Comparison of ENCODE assay signal across 8 cellular contexts in the genomic region with DNA sequence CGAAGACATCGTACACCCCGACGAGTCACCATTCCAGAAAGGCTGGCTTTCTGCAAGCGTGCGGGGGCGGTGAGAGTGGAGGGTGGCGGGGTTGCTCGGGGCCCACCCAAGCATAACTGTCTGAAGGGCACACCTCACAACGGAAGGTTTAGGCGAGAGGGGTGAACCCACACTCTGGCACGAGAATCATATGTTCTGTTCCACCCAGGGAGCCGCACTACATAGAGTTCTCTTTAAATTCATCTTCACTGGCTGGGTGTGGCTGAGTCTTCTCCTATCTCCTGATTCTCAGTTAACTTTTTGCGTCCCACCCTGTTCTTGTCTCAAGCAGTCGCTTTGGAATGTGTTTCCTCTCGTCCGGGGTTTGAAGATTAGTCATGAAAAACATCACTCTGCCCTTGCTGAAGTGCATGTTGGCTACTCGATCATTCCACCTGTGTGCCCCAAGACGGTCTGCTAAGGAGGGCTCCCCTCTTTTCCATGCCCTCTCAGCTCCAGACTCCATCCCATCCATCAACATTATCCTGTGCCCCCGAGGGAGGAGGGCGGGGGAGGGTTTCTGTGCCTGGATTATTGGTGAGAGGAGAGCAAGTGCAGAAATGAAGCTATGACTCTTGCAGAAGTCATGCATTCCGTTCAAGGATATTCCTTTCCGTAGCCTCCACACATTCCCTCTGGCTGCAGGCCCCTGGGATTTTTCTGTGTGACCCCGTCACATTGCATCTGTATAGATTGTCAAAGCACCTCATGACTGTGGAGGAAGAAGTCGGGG. TPM values are rescaled to one million over a fixed set of nuclear protein-coding genes. Genes with fewer than 3 reads are reported as not detected.
DNase-seq lines count a peak whose midpoint lies in the region; ATAC-seq, FAIRE-seq and TF ChIP-seq lines count a peak whose summit lies in the region.

No MANE protein-coding gene starts in this region.

- H3K27me3 ChIP-seq in ascending aorta: no peaks in the 10 kb centered on the region

- FAIRE-seq in RCC 7860 (lab: Jason Lieb, UNC): no peak

- peak overlapping the region; percentile 12 to 43 for H3K4me3 Mint-ChIP-seq in stimulated activated naive CD8-positive, alpha-beta T cell treated with anti-CD3 and anti-CD28 coated beads, Interleukin-15, amount 100 ng/mL, for 72 hours
- no peak overlapping the region for H3K4me3 Mint-ChIP-seq in activated CD4-positive, alpha-beta memory T cell treated with anti-CD3 and anti-CD28 coated beads, Interleukin-2, amount 10 ng/mL, durations not matched to agents 7 days and 5 days

- POLR2A ChIA-PET in activated CD4-positive, alpha-beta memory T cell treated with anti-CD3 and anti-CD28 coated beads, Interleukin-2, amount 10 ng/mL, durations not matched to agents 7 days and 5 days (lab: Charles Lee): interaction anchor here (1.3 to 3.6 kb wide), 5 partner anchors 77 to 166 kb away, joined by 3 to 30 read pairs (median 7); no protein-coding TSS in a partner anchor

- peaks cover 0 to 23% of the 10 kb centered on the region in 2 donors for H3K4me1 ChIP-seq in ascending aorta

- peak overlapping the region; percentile 34 to 62 for H3K4me3 ChIP-seq in ascending aorta

- H3K27ac Mint-ChIP-seq in stimulated activated naive CD8-positive, alpha-beta T cell treated with anti-CD3 and anti-CD28 coated beads, Interleukin-15, amount 100 ng/mL, for 72 hours: peak overlapping the region in 1 of 2 donors; percentile 73
- no peak overlapping the region for H3K27ac Mint-ChIP-seq in activated CD4-positive, alpha-beta memory T cell treated with anti-CD3 and anti-CD28 coated beads, Interleukin-2, amount 10 ng/mL, durations not matched to agents 7 days and 5 days

- TF ChIP-seq CTCF in ascending aorta (IDR thresholded peaks at IDR 0.05): no peak

- no peaks in the 10 kb centered on the region for H3K36me3 Mint-ChIP-seq in activated CD4-positive, alpha-beta memory T cell treated with anti-CD3 and anti-CD28 coated beads, Interleukin-2, amount 10 ng/mL, durations not matched to agents 7 days and 5 days (ENCODE audit: low read depth)

- H3K9me3 ChIP-seq in ascending aorta: no peaks in the 10 kb centered on the region

- CTCF ChIA-PET in activated CD4-positive, alpha-beta memory T cell treated with anti-CD3 and anti-CD28 coated beads, Interleukin-2, amount 10 ng/mL, durations not matched to agents 7 days and 5 days (lab: Charles Lee): interaction anchor here (0.6 to 9.9 kb wide), 10 partner anchors 33 to 253 kb away, joined by 3 to 243 read pairs (median 8); no protein-coding TSS in a partner anchor

- H3K9me3 Mint-ChIP-seq in stimulated activated naive CD8-positive, alpha-beta T cell treated with anti-CD3 and anti-CD28 coated beads, Interleukin-15, amount 100 ng/mL, for 72 hours: no peaks in the 10 kb centered on the region
- no peaks in the 10 kb centered on the region for H3K9me3 Mint-ChIP-seq in activated CD4-positive, alpha-beta memory T cell treated with anti-CD3 and anti-CD28 coated beads, Interleukin-2, amount 10 ng/mL, durations not matched to agents 7 days and 5 days

- peaks cover 32% of the 10 kb centered on the region for H3K27me3 Mint-ChIP-seq in stimulated activated naive CD8-positive, alpha-beta T cell treated with anti-CD3 and anti-CD28 coated beads, Interleukin-15, amount 100 ng/mL, for 72 hours
- H3K27me3 Mint-ChIP-seq in activated CD4-positive, alpha-beta memory T cell treated with anti-CD3 and anti-CD28 coated beads, Interleukin-2, amount 10 ng/mL, durations not matched to agents 7 days and 5 days: peaks cover 38% of the 10 kb centered on the region

- H3K36me3 ChIP-seq in ascending aorta: no peaks in the 10 kb centered on the region

- DNase-seq in HUDEP-2 (lab: John Stamatoyannopoulos, UW; ENCODE audit: unreplicated experiment in 76 of 76) (peak in 75 of 76 experiments; percentile 32 to 97 (median 85)), ascending aorta (ENCODE audit: low spot score in 2 of 2) (no peak), iris pigment epithelial cell (ENCODE audit: low read depth) (peak; percentile 68), RCC 7860 (ENCODE audit: low spot score) (no peak), NCI-H526 (lab: John Stamatoyannopoulos, UW) (no peak)
- no peak for DNase-seq in stimulated activated naive CD8-positive, alpha-beta T cell treated with anti-CD3 and anti-CD28 coated beads, Interleukin-15, amount 100 ng/mL, for 72 hours
- DNase-seq in activated CD4-positive, alpha-beta memory T cell treated with anti-CD3 and anti-CD28 coated beads, Interleukin-2, amount 10 ng/mL, durations not matched to agents 7 days and 5 days: no peak

- H3K27ac ChIP-seq in ascending aorta: peak overlapping the region; percentile 92

- intact Hi-C loops in ascending aorta (cut with DNase I): no loop called here

- peaks cover 20% of the 10 kb centered on the region for H3K4me1 Mint-ChIP-seq in stimulated activated naive CD8-positive, alpha-beta T cell treated with anti-CD3 and anti-CD28 coated beads, Interleukin-15, amount 100 ng/mL, for 72 hours
- H3K4me1 Mint-ChIP-seq in activated CD4-positive, alpha-beta memory T cell treated with anti-CD3 and anti-CD28 coated beads, Interleukin-2, amount 10 ng/mL, durations not matched to agents 7 days and 5 days: peaks cover 9% of the 10 kb centered on the region

- ATAC-seq in stimulated activated naive CD8-positive, alpha-beta T cell treated with anti-CD3 and anti-CD28 coated beads, Interleukin-15, amount 100 ng/mL, for 72 hours: peak; percentile 6
- no peak for ATAC-seq in HG02852 (IDR thresholded peaks at IDR 0.05; ENCODE audit: unreplicated experiment)

RNA-seq across cellular contexts. Expression of a gene that starts 53.5 kb away (rescaled TPM):
- total RNA-seq in ascending aorta: 142 TPM
- under 1 TPM; 0.03 to 0.05 TPM for total RNA-seq in activated CD4-positive, alpha-beta memory T cell treated with anti-CD3 and anti-CD28 coated beads, Interleukin-2, amount 10 ng/mL, durations not matched to agents 7 days and 5 days

Comparison
In these comparisons a context has a peak if more than half of its experiments do, and no peak if none do; other contexts are left out.
1. DNase-seq: peak in HUDEP-2 (75 of 76) and iris pigment epithelial cell (single experiment); none in ascending aorta (0 of 2), stimulated activated naive CD8-positive, alpha-beta T cell treated with anti-CD3 and anti-CD28 coated beads, Interleukin-15, amount 100 ng/mL, for 72 hours (0 of 2), RCC 7860 (single experiment), NCI-H526 (0 of 2) and activated CD4-positive, alpha-beta memory T cell treated with anti-CD3 and anti-CD28 coated beads, Interleukin-2, amount 10 ng/mL, durations not matched to agents 7 days and 5 days (single experiment).
2. RNA of a gene that starts 53.5 kb away (total RNA-seq): 142 TPM in ascending aorta (single experiment); 0.03 to 0.05 TPM in activated CD4-positive, alpha-beta memory T cell treated with anti-CD3 and anti-CD28 coated beads, Interleukin-2, amount 10 ng/mL, durations not matched to agents 7 days and 5 days; every median in the first group is over 100 times any median in the second.